In the genomic region with DNA sequence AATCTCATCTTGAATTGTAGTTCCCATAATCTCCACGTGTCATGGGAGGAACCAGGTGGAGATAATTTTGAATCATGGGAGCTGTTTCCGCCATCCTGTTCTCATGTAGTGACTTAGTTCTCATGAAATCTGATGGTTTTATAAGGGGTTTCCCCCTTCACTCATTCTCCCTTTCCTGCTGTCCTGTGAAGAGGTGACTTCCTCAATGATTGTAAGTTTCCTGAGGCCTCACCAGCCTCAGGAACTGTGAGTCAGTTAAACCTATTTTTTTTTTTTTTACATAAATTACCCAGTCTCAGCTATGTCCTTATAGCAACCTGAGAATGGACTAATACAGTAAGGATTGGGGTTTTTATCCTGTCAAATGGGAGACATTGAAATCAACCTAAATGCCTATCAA, we compare ENCODE assay signal across 6 cellular contexts.
"Had no signal": no experiment of that assay in that cellular context is flagged by ENCODE, and none has a peak within 500 bp of the region (broad histone marks: within the 10 kb centered on the region; RNA-seq: fewer than 3 reads in every experiment).

No MANE protein-coding gene starts in this region.

- H3K36me3 Mint-ChIP-seq: IgD-negative memory B cell had no signal

- DNase-seq: IMR-90, KBM-7, KG1 had no signal

- ATAC-seq: HepG2, K562 had no signal

- H3K27me3 Mint-ChIP-seq: IgD-negative memory B cell had no signal

- H3K4me1 Mint-ChIP-seq: IgD-negative memory B cell had no signal

- H3K4me3 Mint-ChIP-seq: IgD-negative memory B cell had no signal
